8 cellular contexts compared by ENCODE assay signal in the genomic region with DNA sequence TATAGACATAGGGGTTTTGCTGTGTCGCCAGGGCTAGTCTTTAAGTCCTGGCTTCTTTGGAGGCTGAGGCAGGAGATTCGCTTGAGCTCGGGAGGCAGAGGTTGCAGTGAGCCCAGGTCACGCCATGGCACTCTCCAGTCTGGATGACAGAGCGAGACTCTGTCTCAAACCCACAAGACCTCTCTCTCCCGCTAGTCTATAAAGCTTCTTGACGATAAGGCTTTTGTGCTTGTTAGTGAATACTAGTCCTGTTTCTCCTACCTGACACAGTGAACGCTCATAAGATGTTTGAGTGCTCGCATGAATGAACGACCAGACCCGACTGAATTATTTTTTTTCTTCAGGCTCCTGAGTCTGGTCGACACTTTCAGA. TPM values are rescaled to one million over a fixed set of nuclear protein-coding genes. Genes with fewer than 3 reads are reported as not detected.
A peak's percentile ranks its signal among the peaks of the same experiment; 100 is the strongest.
DNase-seq lines count a peak whose midpoint lies in the region; ATAC-seq and TF ChIP-seq lines count a peak whose summit lies in the region.

No MANE protein-coding gene starts in this region.

- H3K9me3 ChIP-seq in CD4-positive, alpha-beta memory T cell (ENCODE audit: control insufficient read depth in 1 of 2, low read length in 2 of 2), result no peaks in the 10 kb centered on the region
- no peaks in the 10 kb centered on the region for H3K9me3 ChIP-seq in tibial nerve

- WGBS in lower leg skin, 2 donors, result 6% methylated on average over 12 of the region's 12 CpGs
- 3 to 8% methylated on average over 12 of the region's 12 CpGs for WGBS in tibial nerve, 2 donors

- no peak for TF ChIP-seq POLR2A in lower leg skin (IDR thresholded peaks at IDR 0.05)
- TF ChIP-seq POLR2A in tibial nerve (IDR thresholded peaks at IDR 0.05), result no peak

- no peak for TF ChIP-seq CTCF in LNCaP clone FGC (IDR thresholded peaks at IDR 0.05; ENCODE audit: control insufficient read depth, extremely low read depth, insufficient read depth)
- TF ChIP-seq CTCF in astrocyte of the cerebellum (IDR thresholded peaks at IDR 0.05; ENCODE audit: low read depth, low read length, missing control alignments), result no peak
- no peak for TF ChIP-seq CTCF in lower leg skin (IDR thresholded peaks at IDR 0.05)
- TF ChIP-seq CTCF in tibial nerve (IDR thresholded peaks at IDR 0.05), result no peak

- in situ Hi-C loops in astrocyte of the cerebellum (cut with HindIII; ENCODE audit: low sequenced_read_pairs), result no loop called here

- no peaks in the 10 kb centered on the region for H3K27me3 ChIP-seq in CD4-positive, alpha-beta memory T cell (ENCODE audit: insufficient read depth, low read length)
- H3K27me3 ChIP-seq in tibial nerve, result no peaks in the 10 kb centered on the region

- H3K36me3 Mint-ChIP-seq in CD4-positive, alpha-beta memory T cell, result peaks cover 7 to 33% of the 10 kb centered on the region in 2 donors

- CTCF ChIA-PET in CD4-positive, alpha-beta memory T cell (lab: Charles Lee; ENCODE audit: partially characterized antibody), result interaction anchor here (1.0 to 5.2 kb wide), 16 partner anchors 9 to 622 kb away, joined by 3 to 53 read pairs (median 7); a partner anchor contains a TSS

- peaks cover 40% of the 10 kb centered on the region for H3K4me1 ChIP-seq in CD4-positive, alpha-beta memory T cell (ENCODE audit: insufficient read depth, low read length)
- peaks cover 0 to 36% (median 8%) of the 10 kb centered on the region in 4 donors for H3K4me1 ChIP-seq in tibial nerve

- DNase-seq in CD4-positive, alpha-beta memory T cell, result peak in 1 of 5 donors; percentile 46
- DNase-seq in LNCaP clone FGC (ENCODE audit: low read depth) (no peak), astrocyte of the cerebellum (ENCODE audit: low read depth) (no peak), lower leg skin (ENCODE audit: low spot score in 2 of 2) (no peak), tibial nerve (ENCODE audit: low spot score in 2 of 2) (no peak), NCI-H345 treated with DMSO at 0.1 percent for 48 hours (lab: John Stamatoyannopoulos, UW; ENCODE audit: unreplicated experiment) (no peak), HuH-7.5 (ENCODE audit: low spot score) (no peak)

- intact Hi-C loops in CD4-positive, alpha-beta memory T cell (cut with micrococcal nuclease), result loop anchor here (1.0 to 5.0 kb wide), 4 partner anchors 33 to 552 kb away; a partner anchor contains a TSS
- intact Hi-C loops in lower leg skin (cut with DNase I; ENCODE audit: low total_unique reads), result no loop called here

- TF ChIP-seq EP300 in tibial nerve (IDR thresholded peaks at IDR 0.05), result no peak

- ATAC-seq in GM19452 (IDR thresholded peaks at IDR 0.05; ENCODE audit: unreplicated experiment), result peak; percentile 11

- no peaks in the 10 kb centered on the region for H3K27me3 Mint-ChIP-seq in CD4-positive, alpha-beta memory T cell

- H3K27ac ChIP-seq in CD4-positive, alpha-beta memory T cell (ENCODE audit: low read depth, low read length), result peak overlapping the region; percentile 100
- peak overlapping the region; percentile 68 to 94 (median 87) for H3K27ac ChIP-seq in tibial nerve

- no peaks in the 10 kb centered on the region for H3K36me3 ChIP-seq in CD4-positive, alpha-beta memory T cell (ENCODE audit: insufficient read depth, low read length)
- H3K36me3 ChIP-seq in tibial nerve, result peaks cover 0 to 23% (median 0%) of the 10 kb centered on the region in 3 donors

- H3K4me3 Mint-ChIP-seq in CD4-positive, alpha-beta memory T cell, result peak overlapping the region; percentile 97 to 100 (median 100)

- peaks cover 16 to 47% (median 35%) of the 10 kb centered on the region in 4 donors for H3K4me1 Mint-ChIP-seq in CD4-positive, alpha-beta memory T cell

- H3K4me3 ChIP-seq in CD4-positive, alpha-beta memory T cell (ENCODE audit: low read length in 2 of 2), result peak overlapping the region; percentile 64 to 97
- H3K4me3 ChIP-seq in LNCaP clone FGC (ENCODE audit: low read depth, low read length) (peak overlapping the region; percentile 98), astrocyte of the cerebellum (ENCODE audit: low read depth, low read length) (peak overlapping the region; percentile 85), lower leg skin (ENCODE audit: low read depth, poor library complexity, severe bottlenecking) (peak overlapping the region; percentile 93), tibial nerve (peak overlapping the region; percentile 77 to 98 (median 96))

- H3K27ac Mint-ChIP-seq in CD4-positive, alpha-beta memory T cell, result peak overlapping the region; percentile 98 to 100 (median 100)

- H3K9me3 Mint-ChIP-seq in CD4-positive, alpha-beta memory T cell, result peaks cover 0 to 8% (median 0%) of the 10 kb centered on the region in 8 donors

- POLR2A ChIA-PET in CD4-positive, alpha-beta memory T cell (lab: Charles Lee; ENCODE audit: partially characterized antibody), result interaction anchor here (0.9 to 3.1 kb wide), 19 partner anchors 8 to 622 kb away, joined by 3 to 25 read pairs (median 6); a partner anchor contains a TSS

RNA-seq across cellular contexts. Expression of a gene that starts 0.6 kb away (rescaled TPM):
- total RNA-seq in CD4-positive, alpha-beta memory T cell, result 10 to 100 TPM; 50.6 to 57.1 TPM
- polyA plus RNA-seq in CD4-positive, alpha-beta memory T cell, result 10 to 100 TPM; 20.3 to 20.7 TPM
- total RNA-seq in lower leg skin (10 to 100 TPM; 41.9 to 55.5 (median 47.9) TPM), tibial nerve (10 to 100 TPM; 39.3 to 49.5 (median 41.1) TPM)

RNA-seq across cellular contexts. Expression of a gene that starts 33.2 kb away (rescaled TPM):
- total RNA-seq in CD4-positive, alpha-beta memory T cell, result 10 to 100 TPM; 17.9 to 18.5 TPM
- polyA plus RNA-seq in CD4-positive, alpha-beta memory T cell, result 1 to 10 TPM; 2.7 to 8.1 TPM
- total RNA-seq in lower leg skin (10 to 100 TPM; 21.9 to 23.8 (median 22.9) TPM), tibial nerve (10 to 100 TPM; 28.0 to 51.3 (median 43.5) TPM)

RNA-seq across cellular contexts. Expression of a gene that starts 54.3 kb away (rescaled TPM):
- 10 to 100 TPM; 41.1 to 41.9 TPM for total RNA-seq in CD4-positive, alpha-beta memory T cell
- 10 to 100 TPM; 39.5 to 45.2 TPM for polyA plus RNA-seq in CD4-positive, alpha-beta memory T cell
- total RNA-seq in lower leg skin (10 to 100 TPM; 26.8 to 42.7 (median 31.5) TPM), tibial nerve (10 to 100 TPM; 25.9 to 52.7 (median 38.3) TPM)
